In genomic region chr4:69523385-69524132, GRCh38 we compare ENCODE assay signal across 26 cellular contexts. TPM values are rescaled to one million over a fixed set of nuclear protein-coding genes. Genes with fewer than 3 reads are reported as not detected.
DNase-seq lines count a peak whose midpoint lies in the region; ATAC-seq and TF ChIP-seq lines count a peak whose summit lies in the region.
"Had no signal": no experiment of that assay in that cellular context is flagged by ENCODE, and none has a peak within 500 bp of the region (broad histone marks: within the 10 kb centered on the region; RNA-seq: fewer than 3 reads in every experiment).

No MANE protein-coding gene starts in this region.

- H3K23ac ChIP-seq in mesenchymal stem cell (ENCODE audit: low read length in 2 of 2): no peak overlapping the region

- ATAC-seq in WTC11 (peak; percentile 69), GM19023 (IDR thresholded peaks at IDR 0.05; ENCODE audit: unreplicated experiment) (no peak)
- ATAC-seq: activated CD8-positive, alpha-beta memory T cell treated with anti-CD3 and anti-CD28 coated beads, Interleukin-2, amount 10 ng/mL, durations not matched to agents 7 days and 5 days; effector memory CD8-positive, alpha-beta T cell; HCT116; left lung had no signal

- H3K9ac ChIP-seq in neural progenitor cell (no peak overlapping the region), mesenchymal stem cell (ENCODE audit: low read length) (no peak overlapping the region)

- H3K4me2 ChIP-seq in neural progenitor cell (peak overlapping the region; percentile 9), mesenchymal stem cell (ENCODE audit: low read length, poor library complexity, severe bottlenecking) (no peak overlapping the region)

- no peak overlapping the region for H3K4me3 ChIP-seq in neural progenitor cell
- no peak overlapping the region for H3K4me3 ChIP-seq in mesenchymal stem cell (ENCODE audit: insufficient read depth in 1 of 2, low read depth in 1 of 2, low read length in 2 of 2)
- H3K4me3 ChIP-seq: left lung had no signal

- H3K9me3 Mint-ChIP-seq in WTC11 (peaks cover 21% of the 10 kb centered on the region), neural progenitor cell (peaks cover 4% of the 10 kb centered on the region)
- H3K9me3 Mint-ChIP-seq: activated CD4-positive, alpha-beta T cell treated with anti-CD3 and anti-CD28 coated beads, Interleukin-2, amount 10 ng/mL, durations not matched to agents 24 days and 14 days; activated naive CD8-positive, alpha-beta T cell treated with anti-CD3 and anti-CD28 coated beads for 36 hours had no signal

- no peak overlapping the region for H2BK5ac ChIP-seq in mesenchymal stem cell (ENCODE audit: low read depth, low read length, poor library complexity, severe bottlenecking)

- H2BK12ac ChIP-seq in mesenchymal stem cell (ENCODE audit: low read length in 2 of 2): no peak overlapping the region

- H3K4me1 ChIP-seq in neural progenitor cell (peaks cover 16% of the 10 kb centered on the region), mesenchymal stem cell (ENCODE audit: control insufficient read depth, insufficient read depth, low read depth, low read length) (peaks cover 6% of the 10 kb centered on the region)
- H3K4me1 ChIP-seq: left lung, right atrium auricular region had no signal

- peak; percentile 7 for DNase-seq in DMS153 treated with DMSO at 0.1 percent for 48 hours (lab: John Stamatoyannopoulos, UW; ENCODE audit: unreplicated experiment)
- DNase-seq in DMS153 (lab: John Stamatoyannopoulos, UW): no peak
- peak; percentile 94 for DNase-seq in NCI-H1436 treated with DMSO at 0.1 percent for 48 hours (lab: John Stamatoyannopoulos, UW)
- no peak for DNase-seq in WTC11 (ENCODE audit: low spot score)
- DNase-seq in neural progenitor cell (ENCODE audit: low spot score): no peak
- no peak for DNase-seq in SK-N-DZ (ENCODE audit: low spot score)
- no peak for DNase-seq in mesenchymal stem cell
- DNase-seq: activated CD4-positive, alpha-beta T cell treated with anti-CD3 and anti-CD28 coated beads, Interleukin-2, amount 10 ng/mL, durations not matched to agents 24 days and 14 days; activated CD8-positive, alpha-beta memory T cell treated with anti-CD3 and anti-CD28 coated beads, Interleukin-2, amount 10 ng/mL, durations not matched to agents 7 days and 5 days; activated naive CD8-positive, alpha-beta T cell treated with anti-CD3 and anti-CD28 coated beads for 36 hours; AML-193; effector memory CD8-positive, alpha-beta T cell; EL; glutamatergic neuron; left lung; NCI-H524; stimulated activated CD4-positive, alpha-beta T cell treated with anti-CD3 and anti-CD28 coated beads, Interleukin-15, amount 100 ng/mL, for 24 hours; T-helper 1 cell had no signal

- peak overlapping the region; percentile 22 for H3K4me3 Mint-ChIP-seq in WTC11
- H3K4me3 Mint-ChIP-seq in neural progenitor cell: no peak overlapping the region
- H3K4me3 Mint-ChIP-seq: activated CD4-positive, alpha-beta T cell treated with anti-CD3 and anti-CD28 coated beads, Interleukin-2, amount 10 ng/mL, durations not matched to agents 24 days and 14 days; activated CD8-positive, alpha-beta memory T cell treated with anti-CD3 and anti-CD28 coated beads, Interleukin-2, amount 10 ng/mL, durations not matched to agents 7 days and 5 days; activated naive CD8-positive, alpha-beta T cell treated with anti-CD3 and anti-CD28 coated beads for 36 hours; effector memory CD8-positive, alpha-beta T cell had no signal

- H3K4me1 Mint-ChIP-seq in WTC11 (peaks cover 52% of the 10 kb centered on the region), neural progenitor cell (peaks cover 28% of the 10 kb centered on the region)
- H3K4me1 Mint-ChIP-seq: activated CD4-positive, alpha-beta T cell treated with anti-CD3 and anti-CD28 coated beads, Interleukin-2, amount 10 ng/mL, durations not matched to agents 24 days and 14 days; activated CD8-positive, alpha-beta memory T cell treated with anti-CD3 and anti-CD28 coated beads, Interleukin-2, amount 10 ng/mL, durations not matched to agents 7 days and 5 days; activated naive CD8-positive, alpha-beta T cell treated with anti-CD3 and anti-CD28 coated beads for 36 hours had no signal

- 0% methylated on average over 1 of the region's 5 CpGs for WGBS in mesenchymal stem cell

- no peaks in the 10 kb centered on the region for H4K20me1 ChIP-seq in neural progenitor cell (ENCODE audit: low read depth)

- H3K36me3 Mint-ChIP-seq in WTC11 (peaks cover 23% of the 10 kb centered on the region), neural progenitor cell (no peaks in the 10 kb centered on the region)
- H3K36me3 Mint-ChIP-seq: activated CD8-positive, alpha-beta memory T cell treated with anti-CD3 and anti-CD28 coated beads, Interleukin-2, amount 10 ng/mL, durations not matched to agents 7 days and 5 days; activated naive CD8-positive, alpha-beta T cell treated with anti-CD3 and anti-CD28 coated beads for 36 hours had no signal

- H3K27ac ChIP-seq in neural progenitor cell (no peak overlapping the region), mesenchymal stem cell (ENCODE audit: low read length, poor library complexity, severe bottlenecking) (no peak overlapping the region)
- H3K27ac ChIP-seq: 22Rv1, neutrophil had no signal

- no peaks in the 10 kb centered on the region for H3K79me1 ChIP-seq in mesenchymal stem cell (replicated peaks; ENCODE audit: low read length, poor library complexity, severe bottlenecking)

- H3K27me3 ChIP-seq in neural progenitor cell (no peaks in the 10 kb centered on the region), mesenchymal stem cell (ENCODE audit: control insufficient read depth in 1 of 2, insufficient read depth in 1 of 2, low read length in 2 of 2) (no peaks in the 10 kb centered on the region)
- H3K27me3 ChIP-seq: left lung, neutrophil, right atrium auricular region had no signal

- TF ChIP-seq CTCF in WTC11 (IDR thresholded peaks at IDR 0.05): no peak
- no peak for TF ChIP-seq CTCF in neural progenitor cell (IDR thresholded peaks at IDR 0.05)

- H3K9me3 ChIP-seq in neural progenitor cell (ENCODE audit: low read depth): no peaks in the 10 kb centered on the region
- peaks cover 9% of the 10 kb centered on the region for H3K9me3 ChIP-seq in mesenchymal stem cell (ENCODE audit: control insufficient read depth, low read length)
- H3K9me3 ChIP-seq: neutrophil had no signal

- no peak overlapping the region for H2BK120ac ChIP-seq in mesenchymal stem cell (ENCODE audit: low read depth, low read length)

- no peak overlapping the region for H2BK15ac ChIP-seq in mesenchymal stem cell (ENCODE audit: low read depth, poor library complexity, severe bottlenecking)

- H4K91ac ChIP-seq in mesenchymal stem cell (ENCODE audit: low read length): no peak overlapping the region

- H3F3A ChIP-seq in neural progenitor cell (ENCODE audit: low read depth): no peaks in the 10 kb centered on the region

- H3K4ac ChIP-seq in mesenchymal stem cell (ENCODE audit: low read depth in 1 of 2, low read length in 2 of 2): no peak overlapping the region

- H3K79me2 ChIP-seq in neural progenitor cell (ENCODE audit: low read depth): no peaks in the 10 kb centered on the region

- H3K14ac ChIP-seq in mesenchymal stem cell (ENCODE audit: low read length in 2 of 2): no peak overlapping the region

- peak overlapping the region; percentile 95 for H3K27ac Mint-ChIP-seq in WTC11
- peak overlapping the region; percentile 10 for H3K27ac Mint-ChIP-seq in neural progenitor cell
- H3K27ac Mint-ChIP-seq: activated CD4-positive, alpha-beta T cell treated with anti-CD3 and anti-CD28 coated beads, Interleukin-2, amount 10 ng/mL, durations not matched to agents 24 days and 14 days; activated CD8-positive, alpha-beta memory T cell treated with anti-CD3 and anti-CD28 coated beads, Interleukin-2, amount 10 ng/mL, durations not matched to agents 7 days and 5 days; activated naive CD8-positive, alpha-beta T cell treated with anti-CD3 and anti-CD28 coated beads for 36 hours; effector memory CD8-positive, alpha-beta T cell had no signal

- H3K36me3 ChIP-seq in neural progenitor cell (no peaks in the 10 kb centered on the region), mesenchymal stem cell (ENCODE audit: control insufficient read depth in 1 of 2, insufficient read depth in 2 of 2, low read depth in 1 of 2, low read length in 2 of 2) (no peaks in the 10 kb centered on the region)
- H3K36me3 ChIP-seq: left lung, neutrophil, right atrium auricular region had no signal

- no peak overlapping the region for H4K8ac ChIP-seq in mesenchymal stem cell (ENCODE audit: low read length)

- peak overlapping the region; percentile 6 for H2AFZ ChIP-seq in neural progenitor cell (replicated peaks)
- no peak overlapping the region for H2AFZ ChIP-seq in mesenchymal stem cell (ENCODE audit: low read depth, low read length)

- POLR2A ChIA-PET in WTC11 (lab: Charles Lee): no interaction called here

- no peak overlapping the region for H2AK5ac ChIP-seq in mesenchymal stem cell (ENCODE audit: low read length, severe bottlenecking)

- CTCF ChIA-PET in WTC11 (lab: Charles Lee): no interaction called here

- no peak overlapping the region for H3K18ac ChIP-seq in mesenchymal stem cell (ENCODE audit: low read depth in 1 of 2, low read length in 2 of 2)

- H3K27me3 Mint-ChIP-seq in WTC11 (ENCODE audit: low read depth) (peaks cover 3% of the 10 kb centered on the region; the same call in 1 of the 2 replicates), neural progenitor cell (ENCODE audit: insufficient read depth, low read depth) (peaks cover 2% of the 10 kb centered on the region)
- H3K27me3 Mint-ChIP-seq: activated CD4-positive, alpha-beta T cell treated with anti-CD3 and anti-CD28 coated beads, Interleukin-2, amount 10 ng/mL, durations not matched to agents 24 days and 14 days; activated CD8-positive, alpha-beta memory T cell treated with anti-CD3 and anti-CD28 coated beads, Interleukin-2, amount 10 ng/mL, durations not matched to agents 7 days and 5 days; activated naive CD8-positive, alpha-beta T cell treated with anti-CD3 and anti-CD28 coated beads for 36 hours; effector memory CD8-positive, alpha-beta T cell had no signal

TF ChIP-seq in WTC11, 78 proteins besides CTCF, POLR2A, EP300 and RAD21 (continues in another document):
- TF ChIP-seq, protein P1, sequence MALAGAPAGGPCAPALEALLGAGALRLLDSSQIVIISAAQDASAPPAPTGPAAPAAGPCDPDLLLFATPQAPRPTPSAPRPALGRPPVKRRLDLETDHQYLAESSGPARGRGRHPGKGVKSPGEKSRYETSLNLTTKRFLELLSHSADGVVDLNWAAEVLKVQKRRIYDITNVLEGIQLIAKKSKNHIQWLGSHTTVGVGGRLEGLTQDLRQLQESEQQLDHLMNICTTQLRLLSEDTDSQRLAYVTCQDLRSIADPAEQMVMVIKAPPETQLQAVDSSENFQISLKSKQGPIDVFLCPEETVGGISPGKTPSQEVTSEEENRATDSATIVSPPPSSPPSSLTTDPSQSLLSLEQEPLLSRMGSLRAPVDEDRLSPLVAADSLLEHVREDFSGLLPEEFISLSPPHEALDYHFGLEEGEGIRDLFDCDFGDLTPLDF (CRISPR knock-in tag; IDR thresholded peaks at IDR 0.05): no peak

RNA-seq across cellular contexts. Expression of gene UGT2B4, which starts 27.9 kb away (rescaled TPM):
- 0.31 to 0.41 TPM in 2 of 3 replicates, not detected in the other for total RNA-seq in WTC11 (2021)
- 0.28 and 0.31 TPM in 2 replicates for total RNA-seq in neural progenitor cell (ENCODE audit: low replicate concordance)
- not detected in 2 replicates for polyA plus RNA-seq in SK-N-DZ (2014; cell fraction: cytosol; rRNA removed)
- not detected in 2 replicates for polyA plus RNA-seq in SK-N-DZ (2014; cell fraction: nucleus; rRNA removed)
- not detected for polyA plus RNA-seq in mesenchymal stem cell (2013, experiment 1 of 2)
- polyA plus RNA-seq in mesenchymal stem cell (2013, experiment 2 of 2): not detected
- total RNA-seq: activated CD4-positive, alpha-beta T cell treated with anti-CD3 and anti-CD28 coated beads, Interleukin-2, amount 10 ng/mL, durations not matched to agents 24 days and 14 days; activated CD8-positive, alpha-beta memory T cell treated with anti-CD3 and anti-CD28 coated beads, Interleukin-2, amount 10 ng/mL, durations not matched to agents 7 days and 5 days; activated naive CD8-positive, alpha-beta T cell treated with anti-CD3 and anti-CD28 coated beads for 36 hours; MCF 10A; subcutaneous adipose tissue; urinary bladder had no signal

Comparison
In these comparisons a context has a peak if more than half of its experiments do, and no peak if none do; other contexts are left out.
1. DNase-seq: peak in DMS153 treated with DMSO at 0.1 percent for 48 hours (single experiment) and NCI-H1436 treated with DMSO at 0.1 percent for 48 hours (single experiment); none in DMS153 (single experiment), WTC11 (single experiment), neural progenitor cell (single experiment), SK-N-DZ (single experiment) and mesenchymal stem cell (single experiment).